Comparison of ENCODE assay signal across 15 cellular contexts in the genomic region with DNA sequence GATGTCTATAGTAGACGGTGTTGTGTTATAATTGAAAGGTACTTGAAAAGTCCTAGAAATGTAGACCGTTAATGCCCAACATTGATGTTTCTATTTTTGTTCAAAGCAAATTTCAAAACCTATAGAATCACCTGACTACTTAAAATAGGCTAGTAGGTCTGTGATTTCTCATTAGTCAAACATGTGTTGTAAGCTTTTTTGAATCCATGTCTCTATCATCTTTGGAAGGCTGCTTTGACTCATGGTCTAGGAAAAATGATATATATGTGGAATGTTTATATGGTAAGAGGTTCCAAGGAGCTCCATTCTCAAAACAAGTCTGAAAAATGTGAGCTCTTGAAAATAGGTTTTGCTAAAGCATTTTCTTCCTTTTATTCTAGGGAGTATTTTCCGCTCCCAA.
DNase-seq lines count a peak whose midpoint lies in the region; ATAC-seq and TF ChIP-seq lines count a peak whose summit lies in the region.
"Had no signal": no experiment of that assay in that cellular context is flagged by ENCODE, and none has a peak within 500 bp of the region (broad histone marks: within the 10 kb centered on the region; RNA-seq: fewer than 3 reads in every experiment).

No MANE protein-coding gene starts in this region.

- no peaks in the 10 kb centered on the region for H3F3A ChIP-seq in PC-3 (ENCODE audit: low read length, unreplicated experiment)

- H3K27ac ChIP-seq in PC-3 (ENCODE audit: low read length): peak overlapping the region; percentile 73
- H3K27ac ChIP-seq: BLaER1, Peyer's patch had no signal

- ATAC-seq in PC-3 (no peak), GM21528 (IDR thresholded peaks at IDR 0.05; ENCODE audit: low FRiP score, unreplicated experiment) (no peak)

- no peak for TF ChIP-seq CTCF in PC-3 (conservative IDR thresholded peaks at IDR 0.05; ENCODE audit: low read depth, low read length)
- TF ChIP-seq CTCF in epithelial cell of esophagus (IDR thresholded peaks at IDR 0.05; ENCODE audit: insufficient read depth, low read depth, low read length, missing control alignments): no peak

- DNase-seq in ELR (ENCODE audit: low read depth) (peak; percentile 47), PC-3 (peak; percentile 19), epithelial cell of esophagus (ENCODE audit: low read depth) (peak; percentile 49), non-pigmented ciliary epithelial cell (ENCODE audit: low read depth) (peak; percentile 40), H4 (ENCODE audit: low spot score) (no peak), NCI-H2081 (lab: John Stamatoyannopoulos, UW) (no peak)
- DNase-seq in activated naive CD4-positive, alpha-beta T cell treated with Interleukin-2 at 50 U/mL for 16 hours: no peak
- DNase-seq: CD8-positive, alpha-beta memory T cell; KG1; NCI-H187 treated with DMSO at 0.1 percent for 48 hours; NCI-H510A treated with DMSO at 0.1 percent for 48 hours; Peyer's patch; SIG-M5 had no signal

- H3K36me3 ChIP-seq in PC-3 (ENCODE audit: low read depth, low read length): peaks cover 4% of the 10 kb centered on the region; the same call in 1 of the 2 replicates
- H3K36me3 ChIP-seq: Peyer's patch had no signal

- no peaks in the 10 kb centered on the region for H3K27me3 ChIP-seq in PC-3 (ENCODE audit: low read length)
- H3K27me3 ChIP-seq: BLaER1, Peyer's patch had no signal

- H4K20me1 ChIP-seq in PC-3 (ENCODE audit: low read length): no peaks in the 10 kb centered on the region
- H4K20me1 ChIP-seq: BLaER1 had no signal

- H3K9me2 ChIP-seq in PC-3 (replicated peaks; ENCODE audit: low read length): no peaks in the 10 kb centered on the region

- no peaks in the 10 kb centered on the region for H3K9me3 ChIP-seq in PC-3 (ENCODE audit: low read length)
- H3K9me3 ChIP-seq: BLaER1, Peyer's patch had no signal

- H2AFZ ChIP-seq in PC-3 (ENCODE audit: low read length): no peak overlapping the region

- no peak overlapping the region for H3K4me3 ChIP-seq in PC-3 (ENCODE audit: low read length)
- no peak overlapping the region for H3K4me3 ChIP-seq in epithelial cell of esophagus (ENCODE audit: low read length)
- H3K4me3 ChIP-seq: BLaER1, Peyer's patch had no signal

- peaks cover 53% of the 10 kb centered on the region for H3K4me1 ChIP-seq in PC-3 (ENCODE audit: insufficient read depth, low read length)
- H3K4me1 ChIP-seq: BLaER1, Peyer's patch had no signal

- no peaks in the 10 kb centered on the region for H3K79me2 ChIP-seq in PC-3 (ENCODE audit: low read length)

- CTCF ChIA-PET in PC-3 (lab: Charles Lee): no interaction called here

- peak overlapping the region; percentile 19 for H3K4me2 ChIP-seq in PC-3 (ENCODE audit: low read length)
- H3K4me2 ChIP-seq: BLaER1 had no signal

- POLR2A ChIA-PET in PC-3 (lab: Charles Lee; ENCODE audit: unreplicated experiment): interaction anchor here (0.7 kb wide), 1 partner anchor 786 kb away, joined by 3 read pairs; no protein-coding TSS in a partner anchor

- intact Hi-C loops in PC-3 (cut with micrococcal nuclease): loop anchor here (2.0 to 5.0 kb wide), 5 partner anchors 18 to 787 kb away; no protein-coding TSS in a partner anchor

- H3K9ac ChIP-seq in PC-3 (ENCODE audit: low read length): peak overlapping the region; percentile 26; the same call in 1 of the 2 replicates
- H3K9ac ChIP-seq: BLaER1 had no signal

- BruUV-seq in PC-3 (replicated peaks; lab: Mats Ljungman, UMichigan): no TSS peak

Comparison
In these comparisons a context has a peak if more than half of its experiments do, and no peak if none do; other contexts are left out.
1. DNase-seq: peak in ELR (single experiment), PC-3 (single experiment), epithelial cell of esophagus (single experiment) and non-pigmented ciliary epithelial cell (single experiment); none in H4 (single experiment), NCI-H2081 (0 of 2) and activated naive CD4-positive, alpha-beta T cell treated with Interleukin-2 at 50 U/mL for 16 hours (single experiment).